ENCODE assay signal across 1 cellular context in the genomic region with DNA sequence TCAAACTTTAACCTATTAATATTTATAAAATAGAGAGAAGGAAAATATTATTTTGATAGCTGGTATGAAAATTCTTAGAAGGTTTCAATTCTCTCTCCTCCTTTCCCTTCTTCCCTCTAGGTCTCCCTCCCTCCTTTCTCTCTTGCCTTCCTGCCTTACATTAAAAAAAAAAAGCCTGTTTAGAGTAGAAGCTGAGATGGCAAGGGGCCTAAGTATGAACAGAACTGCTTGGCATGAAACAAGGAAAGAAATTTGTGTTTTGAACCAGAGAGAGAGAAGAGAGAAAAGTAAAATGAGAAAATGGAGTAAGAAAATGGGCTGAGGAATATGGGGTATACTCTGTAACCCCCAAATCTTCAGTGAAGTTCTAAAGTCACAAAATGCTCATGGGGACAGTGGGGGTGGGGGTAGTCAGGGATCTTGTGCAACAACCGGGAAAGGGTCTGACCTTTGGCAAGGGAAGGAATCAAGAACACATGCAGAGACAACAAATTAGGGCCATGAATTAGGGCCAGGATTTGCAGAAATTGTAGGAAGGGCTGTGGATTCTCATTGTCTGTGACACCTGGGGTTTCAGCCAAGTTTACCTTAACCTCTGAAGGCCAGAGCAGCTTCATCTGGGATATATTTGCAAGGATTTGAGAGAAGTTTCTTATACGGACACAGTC.
TF ChIP-seq lines count a peak whose summit lies in the region.

No MANE protein-coding gene starts in this region.

TF ChIP-seq in GM23338, 12 proteins besides CTCF, POLR2A, EP300 and RAD21 (continued from another document):
- TF ChIP-seq, protein P1, sequence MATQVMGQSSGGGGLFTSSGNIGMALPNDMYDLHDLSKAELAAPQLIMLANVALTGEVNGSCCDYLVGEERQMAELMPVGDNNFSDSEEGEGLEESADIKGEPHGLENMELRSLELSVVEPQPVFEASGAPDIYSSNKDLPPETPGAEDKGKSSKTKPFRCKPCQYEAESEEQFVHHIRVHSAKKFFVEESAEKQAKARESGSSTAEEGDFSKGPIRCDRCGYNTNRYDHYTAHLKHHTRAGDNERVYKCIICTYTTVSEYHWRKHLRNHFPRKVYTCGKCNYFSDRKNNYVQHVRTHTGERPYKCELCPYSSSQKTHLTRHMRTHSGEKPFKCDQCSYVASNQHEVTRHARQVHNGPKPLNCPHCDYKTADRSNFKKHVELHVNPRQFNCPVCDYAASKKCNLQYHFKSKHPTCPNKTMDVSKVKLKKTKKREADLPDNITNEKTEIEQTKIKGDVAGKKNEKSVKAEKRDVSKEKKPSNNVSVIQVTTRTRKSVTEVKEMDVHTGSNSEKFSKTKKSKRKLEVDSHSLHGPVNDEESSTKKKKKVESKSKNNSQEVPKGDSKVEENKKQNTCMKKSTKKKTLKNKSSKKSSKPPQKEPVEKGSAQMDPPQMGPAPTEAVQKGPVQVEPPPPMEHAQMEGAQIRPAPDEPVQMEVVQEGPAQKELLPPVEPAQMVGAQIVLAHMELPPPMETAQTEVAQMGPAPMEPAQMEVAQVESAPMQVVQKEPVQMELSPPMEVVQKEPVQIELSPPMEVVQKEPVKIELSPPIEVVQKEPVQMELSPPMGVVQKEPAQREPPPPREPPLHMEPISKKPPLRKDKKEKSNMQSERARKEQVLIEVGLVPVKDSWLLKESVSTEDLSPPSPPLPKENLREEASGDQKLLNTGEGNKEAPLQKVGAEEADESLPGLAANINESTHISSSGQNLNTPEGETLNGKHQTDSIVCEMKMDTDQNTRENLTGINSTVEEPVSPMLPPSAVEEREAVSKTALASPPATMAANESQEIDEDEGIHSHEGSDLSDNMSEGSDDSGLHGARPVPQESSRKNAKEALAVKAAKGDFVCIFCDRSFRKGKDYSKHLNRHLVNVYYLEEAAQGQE (IDR thresholded peaks at IDR 0.05; ENCODE audit: unreplicated experiment), result no peak
- no peak for TF ChIP-seq EZH2phosphoT487 (IDR thresholded peaks at IDR 0.05; ENCODE audit: unreplicated experiment)
- no peak for TF ChIP-seq POLR2AphosphoS5 (IDR thresholded peaks at IDR 0.05; ENCODE audit: low read depth)
- TF ChIP-seq JUNB (IDR thresholded peaks at IDR 0.05; ENCODE audit: unreplicated experiment), result no peak
- no peak for TF ChIP-seq EZH2 (IDR thresholded peaks at IDR 0.05; ENCODE audit: low read depth, unreplicated experiment)
- TF ChIP-seq, protein P2, sequence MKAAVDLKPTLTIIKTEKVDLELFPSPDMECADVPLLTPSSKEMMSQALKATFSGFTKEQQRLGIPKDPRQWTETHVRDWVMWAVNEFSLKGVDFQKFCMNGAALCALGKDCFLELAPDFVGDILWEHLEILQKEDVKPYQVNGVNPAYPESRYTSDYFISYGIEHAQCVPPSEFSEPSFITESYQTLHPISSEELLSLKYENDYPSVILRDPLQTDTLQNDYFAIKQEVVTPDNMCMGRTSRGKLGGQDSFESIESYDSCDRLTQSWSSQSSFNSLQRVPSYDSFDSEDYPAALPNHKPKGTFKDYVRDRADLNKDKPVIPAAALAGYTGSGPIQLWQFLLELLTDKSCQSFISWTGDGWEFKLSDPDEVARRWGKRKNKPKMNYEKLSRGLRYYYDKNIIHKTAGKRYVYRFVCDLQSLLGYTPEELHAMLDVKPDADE (IDR thresholded peaks at IDR 0.05), result no peak
- TF ChIP-seq ZNF331 (CRISPR knock-in tag; IDR thresholded peaks at IDR 0.05; ENCODE audit: low read depth), result no peak
- no peak for TF ChIP-seq NANOG (IDR thresholded peaks at IDR 0.05; ENCODE audit: borderline replicate concordance)
- no peak for TF ChIP-seq ZNF462 (CRISPR knock-in tag; IDR thresholded peaks at IDR 0.05)
- no peak for TF ChIP-seq ZNF114 (CRISPR knock-in tag; IDR thresholded peaks at IDR 0.05)
TF ChIP-seq in GM23338: peak in this region for 0.
